In genomic region chr9:94161673-94162072, GRCh38 we compare ENCODE assay signal across 30 cellular contexts.
"Had no signal": no experiment of that assay in that cellular context is flagged by ENCODE, and none has a peak within 500 bp of the region (broad histone marks: within the 10 kb centered on the region; RNA-seq: fewer than 3 reads in every experiment).

No MANE protein-coding gene starts in this region.

- H3K27me3 ChIP-seq: dorsolateral prefrontal cortex, esophagus muscularis mucosa, foreskin keratinocyte, gastroesophageal sphincter, heart left ventricle, hepatocyte, neural progenitor cell, pancreas, right atrium auricular region, sigmoid colon, tibial nerve, upper lobe of left lung had no signal

- DNase-seq: cortex of kidney; dorsolateral prefrontal cortex; effector CD8-positive, alpha-beta T cell; endodermal cell; foreskin keratinocyte; heart left ventricle; kidney; mucosa of descending colon; naive B cell; nucleus accumbens; pancreas; sigmoid colon; stimulated activated CD4-positive, alpha-beta T cell treated with anti-CD3 and anti-CD28 coated beads, Interleukin-2, amount 100 ng/mL, for 24 hours; stimulated activated CD4-positive, alpha-beta T cell treated with anti-CD3 and anti-CD28 coated beads, Interleukin-4, amount 100 ng/mL, for 24 hours; stimulated activated naive CD8-positive, alpha-beta T cell treated with anti-CD3 and anti-CD28 coated beads, Interleukin-15, Interleukin-2, amounts not matched to agents 100 U/mL and 50 U/mL, for 24 hours; substantia nigra; upper lobe of left lung had no signal

- H3K4me1 ChIP-seq: neural progenitor cell had no signal

- H3K36me3 ChIP-seq: esophagus muscularis mucosa, gastroesophageal sphincter, heart left ventricle, neural progenitor cell, pancreas, right atrium auricular region, sigmoid colon, thoracic aorta, tibial nerve, upper lobe of left lung had no signal

- H3K9me3 ChIP-seq: esophagus muscularis mucosa, gastroesophageal sphincter, heart left ventricle, mucosa of descending colon, pancreas, right atrium auricular region, sigmoid colon, thoracic aorta, tibial nerve, upper lobe of left lung had no signal

- H3K79me2 ChIP-seq: hepatocyte had no signal

- ATAC-seq: foreskin keratinocyte; gastroesophageal sphincter; heart left ventricle; left lobe of liver; mucosa of descending colon; natural killer cell treated with Interleukin-12 subunit alpha and Interleukin-12 subunit beta and Interleukin-15 and Interleukin-18, amount 100 ng/mL, for 72 hours; pancreas; stimulated activated effector memory CD8-positive, alpha-beta T cell treated with anti-CD3 and anti-CD28 coated beads, Interleukin-12 subunit alpha, Interleukin-12 subunit beta, amount 100 ng/mL, for 72 hours; stimulated activated naive CD8-positive, alpha-beta T cell treated with anti-CD3 and anti-CD28 coated beads, Interleukin-15, Interleukin-2, amounts not matched to agents 100 U/mL and 50 U/mL, for 24 hours had no signal

- H3K4me2 ChIP-seq: hepatocyte, neural progenitor cell had no signal

- H3K27ac ChIP-seq: dorsolateral prefrontal cortex, esophagus muscularis mucosa, foreskin keratinocyte, gastroesophageal sphincter, heart left ventricle, neural progenitor cell, pancreas, right atrium auricular region, sigmoid colon, upper lobe of left lung had no signal

- H3K4me3 ChIP-seq: dorsolateral prefrontal cortex, esophagus muscularis mucosa, gastroesophageal sphincter, heart left ventricle, hepatocyte, lung, mucosa of descending colon, neural progenitor cell, pancreas, right atrium auricular region, sigmoid colon, thoracic aorta, tibial nerve, upper lobe of left lung had no signal

- H3K9ac ChIP-seq: neural progenitor cell had no signal

- H2AFZ ChIP-seq: hepatocyte, neural progenitor cell had no signal

- FAIRE-seq: endothelial cell of umbilical vein, kidney, pancreas, urothelium cell line had no signal
